Comparison of ENCODE assay signal across 8 cellular contexts in the genomic region with DNA sequence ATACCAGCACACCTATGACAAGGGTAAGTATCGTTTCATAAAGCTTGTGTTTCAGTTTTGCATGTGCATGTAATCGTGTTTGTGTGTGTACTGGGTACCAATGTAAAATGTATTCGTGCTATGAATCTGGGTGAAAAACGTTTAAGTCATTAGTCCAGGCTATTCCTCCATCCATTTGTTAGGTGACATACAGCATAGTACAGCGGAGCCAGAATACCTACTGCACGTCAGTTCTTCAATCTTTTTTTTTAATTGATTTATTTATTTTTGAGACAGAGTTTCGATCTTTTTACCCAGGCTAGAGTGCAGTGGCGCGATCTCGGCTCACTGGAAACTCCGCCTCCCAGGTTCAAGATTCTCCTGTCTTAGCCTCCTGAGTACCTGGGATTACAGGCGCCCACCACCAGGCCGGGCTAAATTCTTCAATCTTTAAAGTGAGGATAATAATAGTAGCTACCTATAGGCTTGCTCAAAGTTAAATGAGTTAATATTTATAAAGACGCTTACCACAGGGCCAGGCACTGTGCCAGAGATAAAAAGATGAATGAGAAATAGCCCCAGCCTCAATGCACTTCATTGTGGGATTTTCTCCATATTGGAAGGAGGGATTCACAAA. TPM values are rescaled to one million over a fixed set of nuclear protein-coding genes. Genes with fewer than 3 reads are reported as not detected.
DNase-seq lines count a peak whose midpoint lies in the region; ATAC-seq and TF ChIP-seq lines count a peak whose summit lies in the region.

No MANE protein-coding gene starts in this region.

- H3K4me1 ChIP-seq in SJSA1 (replicated peaks), result peaks cover 14% of the 10 kb centered on the region

- peaks cover 38% of the 10 kb centered on the region for H3K36me3 ChIP-seq in SJSA1

- H3K27ac Mint-ChIP-seq in T-helper 2 cell treated with Interferon-gamma antibody and Interleukin-4, amounts not matched to agents 5 μg/mL and 100 μg/mL, for 36 hours, result peak overlapping the region; percentile 97

- H3K4me1 Mint-ChIP-seq in T-helper 2 cell treated with Interferon-gamma antibody and Interleukin-4, amounts not matched to agents 5 μg/mL and 100 μg/mL, for 36 hours (ENCODE audit: low read depth), result peaks cover 31% of the 10 kb centered on the region

- H3K4me3 Mint-ChIP-seq in T-helper 2 cell treated with Interferon-gamma antibody and Interleukin-4, amounts not matched to agents 5 μg/mL and 100 μg/mL, for 36 hours, result peak overlapping the region; percentile 96

- no peak for TF ChIP-seq CTCF in fibroblast of mammary gland (conservative IDR thresholded peaks at IDR 0.05; ENCODE audit: control insufficient read depth, insufficient read depth, low read depth, low read length)

- no peaks in the 10 kb centered on the region for H3K27me3 ChIP-seq in SJSA1 (replicated peaks)

- no peaks in the 10 kb centered on the region for H3K9me3 ChIP-seq in SJSA1 (replicated peaks)

- ATAC-seq in HG02571 (IDR thresholded peaks at IDR 0.05; ENCODE audit: unreplicated experiment), result no peak
- ATAC-seq in HG02973 (IDR thresholded peaks at IDR 0.05; ENCODE audit: unreplicated experiment), result no peak

- H3K9me3 Mint-ChIP-seq in T-helper 2 cell treated with Interferon-gamma antibody and Interleukin-4, amounts not matched to agents 5 μg/mL and 100 μg/mL, for 36 hours, result no peaks in the 10 kb centered on the region

- peak overlapping the region; percentile 22; the same call in 1 of the 2 replicates for H3K27ac ChIP-seq in SJSA1

- H3K27me3 Mint-ChIP-seq in T-helper 2 cell treated with Interferon-gamma antibody and Interleukin-4, amounts not matched to agents 5 μg/mL and 100 μg/mL, for 36 hours (ENCODE audit: low read depth), result no peaks in the 10 kb centered on the region

- peaks cover 36% of the 10 kb centered on the region for H3K36me3 Mint-ChIP-seq in T-helper 2 cell treated with Interferon-gamma antibody and Interleukin-4, amounts not matched to agents 5 μg/mL and 100 μg/mL, for 36 hours (ENCODE audit: low read depth)

- peak overlapping the region; percentile 57 for H3K4me3 ChIP-seq in SJSA1
- H3K4me3 ChIP-seq in fibroblast of mammary gland (ENCODE audit: control insufficient read depth, low read depth, low read length), result peak overlapping the region; percentile 99
- H3K4me3 ChIP-seq in skeletal muscle cell (ENCODE audit: low read depth, low read length), result peak overlapping the region; percentile 31

- DNase-seq in T-helper 2 cell treated with Interferon-gamma antibody and Interleukin-4, amounts not matched to agents 5 μg/mL and 100 μg/mL, for 36 hours (ENCODE audit: low spot score), result no peak
- DNase-seq in T-helper 2 cell (no peak), SJSA1 (ENCODE audit: low read depth in 1 of 2, low spot score in 2 of 2) (no peak), fibroblast of mammary gland (ENCODE audit: low read depth) (no peak), skeletal muscle cell (ENCODE audit: low read depth) (no peak), DMS153 treated with DMSO at 0.1 percent for 48 hours (lab: John Stamatoyannopoulos, UW; ENCODE audit: unreplicated experiment) (no peak)

RNA-seq across cellular contexts. Expression of a gene that starts 0.6 kb away (rescaled TPM):
- 622 and 1,406 TPM in 2 replicates for total RNA-seq in SJSA1 (2014; rRNA removed; shearing (Covaris generic))

RNA-seq across cellular contexts. Expression of a gene that starts 20.2 kb away (rescaled TPM):
- 0.34 and 1.1 TPM in 2 replicates for total RNA-seq in SJSA1 (2014; rRNA removed; shearing (Covaris generic))

RNA-seq across cellular contexts. Expression of a gene that starts 38.9 kb away (rescaled TPM):
- total RNA-seq in SJSA1 (2014; rRNA removed; shearing (Covaris generic)), result not detected in 2 replicates

RNA-seq across cellular contexts. Expression of a gene that starts 44.0 kb away (rescaled TPM):
- total RNA-seq in SJSA1 (2014; rRNA removed; shearing (Covaris generic)), result 11.8 and 15.8 TPM in 2 replicates

Comparison
In these comparisons a context has a peak if more than half of its experiments do, and no peak if none do; other contexts are left out.
1. H3K4me3 ChIP-seq: peak in every context shown above with its lines; median percentile 99 in fibroblast of mammary gland; 57 in SJSA1; 31 in skeletal muscle cell.